ENCODE assay signal across 4 cellular contexts in the genomic region with DNA sequence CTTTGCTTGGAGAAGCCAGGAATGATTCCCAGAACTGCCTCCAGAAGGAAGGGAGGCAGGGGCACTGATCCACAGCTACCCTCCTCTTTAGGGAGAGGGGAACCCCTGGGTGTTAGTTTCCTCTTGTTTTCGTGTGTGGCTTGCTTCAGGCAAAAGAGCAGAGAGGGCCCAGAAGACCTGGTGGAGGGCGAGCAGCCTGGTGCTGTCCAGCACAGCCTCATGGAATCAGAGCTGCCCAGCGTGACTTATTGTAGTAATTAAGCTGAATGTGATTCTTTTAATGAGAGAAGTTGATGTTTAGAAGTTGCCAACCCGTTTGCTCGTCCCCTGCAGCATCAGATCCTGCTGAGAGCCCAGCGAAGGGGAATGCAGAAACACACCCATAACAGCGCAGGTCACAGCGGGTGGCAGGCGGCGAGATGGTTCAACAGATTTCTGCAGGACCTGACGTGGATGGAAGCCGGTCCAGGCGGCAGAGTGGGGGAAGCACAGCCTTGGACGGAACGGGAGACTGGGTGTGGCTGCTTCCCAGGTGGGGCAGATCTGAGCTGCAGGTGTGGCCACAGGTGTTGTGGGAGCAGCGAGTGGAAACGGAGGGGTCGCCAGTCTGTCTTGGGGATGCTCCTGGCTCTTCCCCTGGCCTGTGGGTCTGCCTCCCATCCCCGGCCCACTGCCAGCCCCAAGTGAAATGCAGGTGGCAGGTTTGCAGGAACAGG.
TF ChIP-seq lines count a peak whose summit lies in the region.

No MANE protein-coding gene starts in this region.

TF ChIP-seq in A549, 52 proteins besides CTCF, POLR2A, EP300 and RAD21 (continues in another document):
- TF ChIP-seq MYC (IDR thresholded peaks at IDR 0.05; ENCODE audit: borderline replicate concordance, low read length) (no peak), ATOH8 (CRISPR knock-in tag; IDR thresholded peaks at IDR 0.05; ENCODE audit: low read depth) (no peak)
- TF ChIP-seq, protein P1, sequence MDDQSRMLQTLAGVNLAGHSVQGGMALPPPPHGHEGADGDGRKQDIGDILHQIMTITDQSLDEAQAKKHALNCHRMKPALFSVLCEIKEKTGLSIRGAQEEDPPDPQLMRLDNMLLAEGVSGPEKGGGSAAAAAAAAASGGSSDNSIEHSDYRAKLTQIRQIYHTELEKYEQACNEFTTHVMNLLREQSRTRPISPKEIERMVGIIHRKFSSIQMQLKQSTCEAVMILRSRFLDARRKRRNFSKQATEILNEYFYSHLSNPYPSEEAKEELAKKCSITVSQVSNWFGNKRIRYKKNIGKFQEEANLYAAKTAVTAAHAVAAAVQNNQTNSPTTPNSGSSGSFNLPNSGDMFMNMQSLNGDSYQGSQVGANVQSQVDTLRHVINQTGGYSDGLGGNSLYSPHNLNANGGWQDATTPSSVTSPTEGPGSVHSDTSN (IDR thresholded peaks at IDR 0.05): no peak
- TF ChIP-seq, protein P2, sequence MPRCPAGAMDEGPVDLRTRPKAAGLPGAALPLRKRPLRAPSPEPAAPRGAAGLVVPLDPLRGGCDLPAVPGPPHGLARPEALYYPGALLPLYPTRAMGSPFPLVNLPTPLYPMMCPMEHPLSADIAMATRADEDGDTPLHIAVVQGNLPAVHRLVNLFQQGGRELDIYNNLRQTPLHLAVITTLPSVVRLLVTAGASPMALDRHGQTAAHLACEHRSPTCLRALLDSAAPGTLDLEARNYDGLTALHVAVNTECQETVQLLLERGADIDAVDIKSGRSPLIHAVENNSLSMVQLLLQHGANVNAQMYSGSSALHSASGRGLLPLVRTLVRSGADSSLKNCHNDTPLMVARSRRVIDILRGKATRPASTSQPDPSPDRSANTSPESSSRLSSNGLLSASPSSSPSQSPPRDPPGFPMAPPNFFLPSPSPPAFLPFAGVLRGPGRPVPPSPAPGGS (IDR thresholded peaks at IDR 0.05): no peak

TF ChIP-seq in HEK293, 187 proteins besides CTCF, POLR2A, EP300 and RAD21:
- TF ChIP-seq, protein P3, sequence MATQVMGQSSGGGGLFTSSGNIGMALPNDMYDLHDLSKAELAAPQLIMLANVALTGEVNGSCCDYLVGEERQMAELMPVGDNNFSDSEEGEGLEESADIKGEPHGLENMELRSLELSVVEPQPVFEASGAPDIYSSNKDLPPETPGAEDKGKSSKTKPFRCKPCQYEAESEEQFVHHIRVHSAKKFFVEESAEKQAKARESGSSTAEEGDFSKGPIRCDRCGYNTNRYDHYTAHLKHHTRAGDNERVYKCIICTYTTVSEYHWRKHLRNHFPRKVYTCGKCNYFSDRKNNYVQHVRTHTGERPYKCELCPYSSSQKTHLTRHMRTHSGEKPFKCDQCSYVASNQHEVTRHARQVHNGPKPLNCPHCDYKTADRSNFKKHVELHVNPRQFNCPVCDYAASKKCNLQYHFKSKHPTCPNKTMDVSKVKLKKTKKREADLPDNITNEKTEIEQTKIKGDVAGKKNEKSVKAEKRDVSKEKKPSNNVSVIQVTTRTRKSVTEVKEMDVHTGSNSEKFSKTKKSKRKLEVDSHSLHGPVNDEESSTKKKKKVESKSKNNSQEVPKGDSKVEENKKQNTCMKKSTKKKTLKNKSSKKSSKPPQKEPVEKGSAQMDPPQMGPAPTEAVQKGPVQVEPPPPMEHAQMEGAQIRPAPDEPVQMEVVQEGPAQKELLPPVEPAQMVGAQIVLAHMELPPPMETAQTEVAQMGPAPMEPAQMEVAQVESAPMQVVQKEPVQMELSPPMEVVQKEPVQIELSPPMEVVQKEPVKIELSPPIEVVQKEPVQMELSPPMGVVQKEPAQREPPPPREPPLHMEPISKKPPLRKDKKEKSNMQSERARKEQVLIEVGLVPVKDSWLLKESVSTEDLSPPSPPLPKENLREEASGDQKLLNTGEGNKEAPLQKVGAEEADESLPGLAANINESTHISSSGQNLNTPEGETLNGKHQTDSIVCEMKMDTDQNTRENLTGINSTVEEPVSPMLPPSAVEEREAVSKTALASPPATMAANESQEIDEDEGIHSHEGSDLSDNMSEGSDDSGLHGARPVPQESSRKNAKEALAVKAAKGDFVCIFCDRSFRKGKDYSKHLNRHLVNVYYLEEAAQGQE (tag by site-specific recombination; IDR thresholded peaks at IDR 0.05): peak; percentile 79
- no peak for TF ChIP-seq ZNF560 (tag by site-specific recombination; IDR thresholded peaks at IDR 0.05; ENCODE audit: borderline replicate concordance)
TF ChIP-seq in HEK293: peak in this region for 1.

TF ChIP-seq in H1, 55 proteins besides CTCF, POLR2A, EP300 and RAD21:
- TF ChIP-seq SAP30 (IDR thresholded peaks at IDR 0.05; ENCODE audit: insufficient read depth, insufficient replicate concordance, low read length) (no peak), KDM1A (IDR thresholded peaks at IDR 0.05; ENCODE audit: borderline replicate concordance, low read length) (no peak), CREB1 (IDR thresholded peaks at IDR 0.05) (no peak), TCF12 (IDR thresholded peaks at IDR 0.05; ENCODE audit: low read depth, low read length) (no peak), SIX5 (IDR thresholded peaks at IDR 0.05; ENCODE audit: low read depth, low read length) (no peak), RXRA (IDR thresholded peaks at IDR 0.05; ENCODE audit: insufficient read depth, low read depth, low read length) (no peak)

TF ChIP-seq in WTC11, 78 proteins besides CTCF, POLR2A, EP300 and RAD21:
- TF ChIP-seq MYBL2 (CRISPR knock-in tag; IDR thresholded peaks at IDR 0.05) (no peak), ZNF671 (CRISPR knock-in tag; IDR thresholded peaks at IDR 0.05) (no peak), CDX4 (CRISPR knock-in tag; IDR thresholded peaks at IDR 0.05; ENCODE audit: borderline replicate concordance) (no peak), ZNF281 (CRISPR knock-in tag; IDR thresholded peaks at IDR 0.05) (no peak), NFATC4 (CRISPR knock-in tag; IDR thresholded peaks at IDR 0.05) (no peak), GABPB1 (CRISPR knock-in tag; IDR thresholded peaks at IDR 0.05) (no peak), ETV6 (CRISPR knock-in tag; IDR thresholded peaks at IDR 0.05) (no peak), ATF2 (CRISPR knock-in tag; IDR thresholded peaks at IDR 0.05; ENCODE audit: borderline replicate concordance, low read depth) (no peak), NR2C2 (CRISPR knock-in tag; IDR thresholded peaks at IDR 0.05) (no peak), RORB (CRISPR knock-in tag; IDR thresholded peaks at IDR 0.05) (no peak), GRHL2 (CRISPR knock-in tag; IDR thresholded peaks at IDR 0.05; ENCODE audit: insufficient replicate concordance, severe bottlenecking) (no peak), TCF7 (CRISPR knock-in tag; IDR thresholded peaks at IDR 0.05; ENCODE audit: low read depth) (no peak), TEAD1 (CRISPR knock-in tag; IDR thresholded peaks at IDR 0.05) (no peak), KAT7 (CRISPR knock-in tag; IDR thresholded peaks at IDR 0.05; ENCODE audit: borderline replicate concordance) (no peak)
- TF ChIP-seq, protein P4, sequence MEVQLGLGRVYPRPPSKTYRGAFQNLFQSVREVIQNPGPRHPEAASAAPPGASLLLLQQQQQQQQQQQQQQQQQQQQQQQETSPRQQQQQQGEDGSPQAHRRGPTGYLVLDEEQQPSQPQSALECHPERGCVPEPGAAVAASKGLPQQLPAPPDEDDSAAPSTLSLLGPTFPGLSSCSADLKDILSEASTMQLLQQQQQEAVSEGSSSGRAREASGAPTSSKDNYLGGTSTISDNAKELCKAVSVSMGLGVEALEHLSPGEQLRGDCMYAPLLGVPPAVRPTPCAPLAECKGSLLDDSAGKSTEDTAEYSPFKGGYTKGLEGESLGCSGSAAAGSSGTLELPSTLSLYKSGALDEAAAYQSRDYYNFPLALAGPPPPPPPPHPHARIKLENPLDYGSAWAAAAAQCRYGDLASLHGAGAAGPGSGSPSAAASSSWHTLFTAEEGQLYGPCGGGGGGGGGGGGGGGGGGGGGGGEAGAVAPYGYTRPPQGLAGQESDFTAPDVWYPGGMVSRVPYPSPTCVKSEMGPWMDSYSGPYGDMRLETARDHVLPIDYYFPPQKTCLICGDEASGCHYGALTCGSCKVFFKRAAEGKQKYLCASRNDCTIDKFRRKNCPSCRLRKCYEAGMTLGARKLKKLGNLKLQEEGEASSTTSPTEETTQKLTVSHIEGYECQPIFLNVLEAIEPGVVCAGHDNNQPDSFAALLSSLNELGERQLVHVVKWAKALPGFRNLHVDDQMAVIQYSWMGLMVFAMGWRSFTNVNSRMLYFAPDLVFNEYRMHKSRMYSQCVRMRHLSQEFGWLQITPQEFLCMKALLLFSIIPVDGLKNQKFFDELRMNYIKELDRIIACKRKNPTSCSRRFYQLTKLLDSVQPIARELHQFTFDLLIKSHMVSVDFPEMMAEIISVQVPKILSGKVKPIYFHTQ (CRISPR knock-in tag; IDR thresholded peaks at IDR 0.05): no peak
TF ChIP-seq in WTC11: peak in this region for 0.
